In the genomic region with DNA sequence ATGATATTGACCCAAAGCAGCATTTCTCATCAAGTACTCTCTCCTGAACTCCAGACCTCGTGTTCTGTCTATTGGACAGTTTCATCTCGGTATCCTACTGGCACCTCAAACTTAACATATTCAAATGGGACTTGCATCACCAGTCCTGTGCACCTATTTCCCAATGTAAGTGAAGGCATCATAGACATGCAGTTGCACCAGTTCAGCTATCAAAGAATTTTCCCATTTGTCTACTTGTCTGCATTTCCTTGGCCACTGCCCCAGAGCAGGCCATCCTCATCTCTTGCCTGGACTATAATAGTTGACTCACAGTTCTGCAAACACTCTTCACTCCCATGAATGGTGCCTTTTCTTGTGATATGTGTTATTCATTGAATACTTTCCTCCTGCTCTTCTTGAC, we compare ENCODE assay signal across 19 cellular contexts. TPM values are rescaled to one million over a fixed set of nuclear protein-coding genes. Genes with fewer than 3 reads are reported as not detected.
DNase-seq lines count a peak whose midpoint lies in the region; ATAC-seq and TF ChIP-seq lines count a peak whose summit lies in the region.
"Had no signal": no experiment of that assay in that cellular context is flagged by ENCODE, and none has a peak within 500 bp of the region (broad histone marks: within the 10 kb centered on the region; RNA-seq: fewer than 3 reads in every experiment).

No MANE protein-coding gene starts in this region.

- intact Hi-C loops in PC-9 (cut with micrococcal nuclease; ENCODE audit: unreplicated experiment), result no loop called here

- no peaks in the 10 kb centered on the region for H3K36me3 ChIP-seq in GM23338 (ENCODE audit: insufficient read depth)
- peaks cover 25% of the 10 kb centered on the region for H3K36me3 ChIP-seq in PC-9 (ENCODE audit: low read depth)
- no peaks in the 10 kb centered on the region for H3K36me3 ChIP-seq in endodermal cell (ENCODE audit: control insufficient read depth, insufficient read depth, low read length)
- H3K36me3 ChIP-seq in upper lobe of left lung, result no peaks in the 10 kb centered on the region

- H2AFZ ChIP-seq in GM23338 (no peak overlapping the region), PC-9 (no peak overlapping the region)

- H3K27ac ChIP-seq in GM23338 (ENCODE audit: low read depth) (no peak overlapping the region), PC-9 (peak overlapping the region; percentile 97), endodermal cell (ENCODE audit: low read depth, low read length) (no peak overlapping the region), upper lobe of left lung (no peak overlapping the region)
- H3K27ac ChIP-seq: C4-2B, KMS-11 had no signal

- H3K27me3 Mint-ChIP-seq in GM23338 (ENCODE audit: insufficient read depth, low read depth, poor library complexity) (no peaks in the 10 kb centered on the region), endodermal cell (ENCODE audit: insufficient read depth) (peaks cover under 1% of the 10 kb centered on the region), progenitor cell of endocrine pancreas (peaks cover 31% of the 10 kb centered on the region)

- no peak overlapping the region for H3K4me2 ChIP-seq in GM23338
- H3K4me2 ChIP-seq in PC-9, result no peak overlapping the region
- H3K4me2 ChIP-seq: KMS-11, SK-N-SH had no signal

- no peaks in the 10 kb centered on the region for H3F3A ChIP-seq in GM23338 (replicated peaks; ENCODE audit: low read depth)
- H3F3A ChIP-seq in PC-9 (ENCODE audit: insufficient read depth, low read depth), result peaks cover 36% of the 10 kb centered on the region

- POLR2A ChIA-PET in PC-9 (lab: Charles Lee; ENCODE audit: unreplicated experiment), result interaction anchor here (0.6 kb wide), 1 partner anchor 207 kb away, joined by 6 read pairs; no protein-coding TSS in a partner anchor

- ATAC-seq in GM23338 (no peak), upper lobe of left lung (ENCODE audit: low FRiP score in 2 of 2) (no peak), HG03442 (IDR thresholded peaks at IDR 0.05; ENCODE audit: unreplicated experiment) (no peak)
- ATAC-seq: HCT116, HepG2, Panc1, Right ventricle myocardium inferior had no signal

- H3K9me2 ChIP-seq in GM23338 (ENCODE audit: insufficient read depth), result peaks cover 4% of the 10 kb centered on the region; the same call in 1 of the 2 replicates
- H3K9me2 ChIP-seq in PC-9 (ENCODE audit: insufficient read depth), result no peaks in the 10 kb centered on the region
- H3K9me2 ChIP-seq: SK-N-SH had no signal

- H3K36me3 Mint-ChIP-seq in GM23338 (ENCODE audit: low read depth) (no peaks in the 10 kb centered on the region), endodermal cell (ENCODE audit: low read depth) (no peaks in the 10 kb centered on the region), progenitor cell of endocrine pancreas (ENCODE audit: insufficient read depth) (peaks cover 2% of the 10 kb centered on the region)

- H3K27ac Mint-ChIP-seq in GM23338 (peak overlapping the region; percentile 29; the same call in 1 of the 2 replicates), endodermal cell (peak overlapping the region; percentile 1), progenitor cell of endocrine pancreas (peak overlapping the region; percentile 17)

- H3K9me3 Mint-ChIP-seq in GM23338 (no peaks in the 10 kb centered on the region), endodermal cell (no peaks in the 10 kb centered on the region), progenitor cell of endocrine pancreas (ENCODE audit: low read depth) (peaks cover 3% of the 10 kb centered on the region)

- WGBS in endodermal cell (ENCODE audit: insufficient coverage in 1 of 2, insufficient read length in 1 of 2), 2 experiments, result 95% methylated on average over 2 of the region's 2 CpGs
- WGBS in upper lobe of left lung, 2 donors, result 83 to 84% methylated on average over 2 of the region's 2 CpGs

- no peak overlapping the region for H3K9ac ChIP-seq in endodermal cell (ENCODE audit: extremely low read depth, low read length, poor library complexity, severe bottlenecking)
- H3K9ac ChIP-seq: KMS-11, SK-N-SH had no signal

- H3K27me3 ChIP-seq in GM23338 (ENCODE audit: insufficient read depth), result no peaks in the 10 kb centered on the region
- H3K27me3 ChIP-seq in PC-9 (ENCODE audit: insufficient read depth, low read depth), result no peaks in the 10 kb centered on the region
- no peaks in the 10 kb centered on the region for H3K27me3 ChIP-seq in endodermal cell (ENCODE audit: control insufficient read depth, insufficient read depth, low read length, poor library complexity, severe bottlenecking)
- no peaks in the 10 kb centered on the region for H3K27me3 ChIP-seq in upper lobe of left lung

- CTCF ChIA-PET in PC-9 (lab: Charles Lee), result no interaction called here

- H3K9me3 ChIP-seq in PC-9 (ENCODE audit: insufficient read depth, low read depth), result 0 out of 2 replicates have a peak, but pooled peaks cover 3% of the 10 kb centered on the region
- H3K9me3 ChIP-seq in endodermal cell (ENCODE audit: control insufficient read depth, low read length), result no peaks in the 10 kb centered on the region
- no peaks in the 10 kb centered on the region for H3K9me3 ChIP-seq in upper lobe of left lung
- H3K9me3 ChIP-seq: SK-N-SH had no signal

- TF ChIP-seq CTCF in GM23338 (conservative IDR thresholded peaks at IDR 0.05; ENCODE audit: low read depth in 2 of 2) (no peak), PC-9 (conservative IDR thresholded peaks at IDR 0.05) (no peak), endodermal cell (conservative IDR thresholded peaks at IDR 0.05) (no peak), progenitor cell of endocrine pancreas (IDR thresholded peaks at IDR 0.05; ENCODE audit: unreplicated experiment) (no peak), upper lobe of left lung (IDR thresholded peaks at IDR 0.05) (no peak)

- DNase-seq in GM23338 (ENCODE audit: low spot score) (no peak), PC-9 (peak; percentile 19 to 64), endodermal cell (no peak), progenitor cell of endocrine pancreas (ENCODE audit: low spot score, unreplicated experiment) (no peak), SW 1271 (lab: John Stamatoyannopoulos, UW) (no peak), upper lobe of left lung (no peak)
- DNase-seq: NCI-H1048, NCI-H1436 treated with DMSO at 0.1 percent for 48 hours, NCI-H2081, NCI-H510A treated with DMSO at 0.1 percent for 48 hours, NCI-H82, SK-N-SH had no signal

- H3K79me2 ChIP-seq in GM23338 (replicated peaks; ENCODE audit: insufficient read depth), result no peaks in the 10 kb centered on the region
- H3K79me2 ChIP-seq in PC-9 (ENCODE audit: low read depth), result peaks cover 6% of the 10 kb centered on the region; the same call in 1 of the 2 replicates

- no peak overlapping the region for H3K4me3 ChIP-seq in GM23338
- H3K4me3 ChIP-seq in PC-9, result no peak overlapping the region
- no peak overlapping the region for H3K4me3 ChIP-seq in endodermal cell (ENCODE audit: low read length)
- H3K4me3 ChIP-seq in upper lobe of left lung, result no peak overlapping the region

- H3K4me1 ChIP-seq in GM23338 (ENCODE audit: insufficient read depth) (peaks cover 10% of the 10 kb centered on the region; the same call in 1 of the 2 replicates), PC-9 (replicated peaks; ENCODE audit: insufficient read depth) (peaks cover 57% of the 10 kb centered on the region), endodermal cell (ENCODE audit: control insufficient read depth, insufficient read depth, low read length) (peaks cover 5% of the 10 kb centered on the region), upper lobe of left lung (peaks cover 0 to 10% (median 3%) of the 10 kb centered on the region in 4 donors)

- H3K4me1 Mint-ChIP-seq in GM23338 (peaks cover 20% of the 10 kb centered on the region), endodermal cell (peaks cover 26% of the 10 kb centered on the region), progenitor cell of endocrine pancreas (ENCODE audit: low read depth) (peaks cover 26% of the 10 kb centered on the region)

- BruUV-seq in PC-9 (replicated peaks; lab: Mats Ljungman, UMichigan), result no TSS peak

- TF ChIP-seq EP300 in upper lobe of left lung (IDR thresholded peaks at IDR 0.05), result no peak

- no peaks in the 10 kb centered on the region for H4K20me1 ChIP-seq in GM23338 (replicated peaks; ENCODE audit: insufficient read depth)
- no peaks in the 10 kb centered on the region; the same call in 1 of the 2 replicates for H4K20me1 ChIP-seq in PC-9 (ENCODE audit: insufficient read depth)

- no peak overlapping the region for H3K4me3 Mint-ChIP-seq in GM23338
- no peak overlapping the region for H3K4me3 Mint-ChIP-seq in endodermal cell
- no peak overlapping the region for H3K4me3 Mint-ChIP-seq in progenitor cell of endocrine pancreas (ENCODE audit: low read depth)

- no peak for TF ChIP-seq POLR2A in upper lobe of left lung (IDR thresholded peaks at IDR 0.05)

TF ChIP-seq in GM23338, 12 proteins besides CTCF, POLR2A, EP300 and RAD21 (continues in another document):
- TF ChIP-seq EZH2phosphoT487 (IDR thresholded peaks at IDR 0.05; ENCODE audit: unreplicated experiment) (no peak), ZNF114 (CRISPR knock-in tag; IDR thresholded peaks at IDR 0.05) (no peak), CREB1 (CRISPR knock-in tag; IDR thresholded peaks at IDR 0.05; ENCODE audit: low read depth) (no peak), POLR2AphosphoS5 (IDR thresholded peaks at IDR 0.05; ENCODE audit: low read depth) (no peak)
- TF ChIP-seq, protein P1, sequence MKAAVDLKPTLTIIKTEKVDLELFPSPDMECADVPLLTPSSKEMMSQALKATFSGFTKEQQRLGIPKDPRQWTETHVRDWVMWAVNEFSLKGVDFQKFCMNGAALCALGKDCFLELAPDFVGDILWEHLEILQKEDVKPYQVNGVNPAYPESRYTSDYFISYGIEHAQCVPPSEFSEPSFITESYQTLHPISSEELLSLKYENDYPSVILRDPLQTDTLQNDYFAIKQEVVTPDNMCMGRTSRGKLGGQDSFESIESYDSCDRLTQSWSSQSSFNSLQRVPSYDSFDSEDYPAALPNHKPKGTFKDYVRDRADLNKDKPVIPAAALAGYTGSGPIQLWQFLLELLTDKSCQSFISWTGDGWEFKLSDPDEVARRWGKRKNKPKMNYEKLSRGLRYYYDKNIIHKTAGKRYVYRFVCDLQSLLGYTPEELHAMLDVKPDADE (IDR thresholded peaks at IDR 0.05), result no peak

RNA-seq across cellular contexts. Expression of gene LIMCH1, which starts 11.3 kb away (rescaled TPM):
- total RNA-seq in GM23338 (2014; rRNA removed; shearing (Covaris generic)), result 1.5 and 4.4 TPM in 2 replicates
- polyA plus RNA-seq in GM23338 (2016; fragmentation: Nextera tagmentation; extraction: Ambion mirVana), result 1.5 and 1.7 TPM in 2 replicates
- total RNA-seq in PC-9 (2021), result 252 and 339 TPM in 2 replicates
- 1 to 10 TPM; 3.1 to 5.8 TPM for total RNA-seq in endodermal cell
- 14.1 TPM for polyA plus RNA-seq in endodermal cell (2013, experiment 1 of 2)
- 13.5 TPM for polyA plus RNA-seq in endodermal cell (2013, experiment 2 of 2)
- total RNA-seq in progenitor cell of endocrine pancreas, result 12.7 and 19.4 TPM in 2 replicates
- 100 to 1,000 TPM; 231 to 598 (median 331) TPM for total RNA-seq in upper lobe of left lung
- total RNA-seq: HepG2 had no signal

Comparison
In these comparisons a context has a peak if more than half of its experiments do, and no peak if none do; other contexts are left out.
1. DNase-seq: peak in PC-9 (2 of 2); none in GM23338 (single experiment), endodermal cell (single experiment), progenitor cell of endocrine pancreas (single experiment), SW 1271 (0 of 2) and upper lobe of left lung (0 of 2).
2. RNA of gene LIMCH1, which starts 11.3 kb away (total RNA-seq): 231 to 598 TPM in upper lobe of left lung and 252 to 339 TPM in PC-9; 12.7 to 19.4 TPM in progenitor cell of endocrine pancreas, 3.1 to 5.8 TPM in endodermal cell and 1.5 to 4.4 TPM in GM23338; every median in the first group is over 10 times any median in the second.
3. Peak in every context shown above with its lines, with median percentiles within 50 percentile points of each other: H3K27ac Mint-ChIP-seq.